ENCODE assay signal across 10 cellular contexts in the genomic region with DNA sequence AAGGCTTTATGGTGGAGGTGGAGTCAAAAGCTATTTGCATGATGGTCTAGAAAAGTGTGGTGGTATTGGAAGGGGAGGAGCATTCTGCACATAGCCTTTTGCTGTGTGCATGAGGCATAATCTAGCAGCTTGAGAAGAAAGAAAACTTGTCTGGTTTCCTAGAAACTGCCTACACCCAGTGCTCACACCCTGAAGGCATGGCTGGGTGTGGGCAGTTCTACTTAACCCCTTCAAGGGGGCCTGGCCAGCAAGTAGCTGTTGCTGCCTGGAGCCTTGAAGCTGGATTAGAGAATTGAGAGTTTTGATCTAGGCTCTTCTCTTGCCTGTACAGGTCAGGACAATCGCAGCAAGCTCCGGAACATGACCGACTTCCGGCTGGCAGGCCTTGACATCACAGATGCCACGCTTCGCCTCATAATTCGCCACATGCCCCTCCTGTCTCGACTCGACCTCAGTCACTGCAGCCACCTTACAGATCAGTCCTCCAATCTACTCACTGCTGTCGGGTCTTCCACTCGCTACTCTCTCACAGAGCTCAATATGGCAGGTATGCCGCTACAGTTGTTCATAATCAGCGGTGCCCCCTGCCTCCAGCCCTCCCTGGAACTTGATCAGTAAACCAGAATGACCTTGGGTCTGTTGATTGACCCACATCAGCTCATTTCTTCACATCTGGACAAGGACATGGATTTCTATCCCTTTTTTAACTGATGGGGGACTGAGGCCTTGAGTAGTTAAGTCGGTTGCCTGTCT. TPM values are rescaled to one million over a fixed set of nuclear protein-coding genes. Genes with fewer than 3 reads are reported as not detected.
DNase-seq lines count a peak whose midpoint lies in the region; TF ChIP-seq lines count a peak whose summit lies in the region.
"Had no signal": no experiment of that assay in that cellular context is flagged by ENCODE, and none has a peak within 500 bp of the region (broad histone marks: within the 10 kb centered on the region; RNA-seq: fewer than 3 reads in every experiment).

No MANE protein-coding gene starts in this region.

- no peak overlapping the region for H3K4me2 ChIP-seq in BLaER1

- peak overlapping the region; percentile 5 for H3K27ac Mint-ChIP-seq in HFFc6
- H3K27ac Mint-ChIP-seq in mesothelial cell of epicardium = peak overlapping the region; percentile 84
- H3K27ac Mint-ChIP-seq: CD8-positive, alpha-beta T cell had no signal

- H3K4me1 ChIP-seq in BLaER1 (peaks cover 13% of the 10 kb centered on the region), breast epithelium (peaks cover 14 to 35% of the 10 kb centered on the region in 2 donors)

- no peak overlapping the region for H3K27ac ChIP-seq in BLaER1
- H3K27ac ChIP-seq in breast epithelium = peak overlapping the region; percentile 64 to 74

- H3K9me3 ChIP-seq in BLaER1 = no peaks in the 10 kb centered on the region
- no peaks in the 10 kb centered on the region for H3K9me3 ChIP-seq in breast epithelium

- H3K27me3 Mint-ChIP-seq in HFFc6 (ENCODE audit: insufficient read depth) (peaks cover 1% of the 10 kb centered on the region), mesothelial cell of epicardium (ENCODE audit: low read depth) (no peaks in the 10 kb centered on the region)

- peaks cover 80% of the 10 kb centered on the region for H4K20me1 ChIP-seq in BLaER1

- intact Hi-C loops in breast epithelium (cut with DNase I; ENCODE audit: low total_unique reads) = no loop called here

- H3K9ac ChIP-seq in BLaER1 = 0 out of 2 replicates have a peak overlapping the region, but pooled peaks have one; percentile 19

- H3K9me3 Mint-ChIP-seq in HFFc6 (no peaks in the 10 kb centered on the region), mesothelial cell of epicardium (no peaks in the 10 kb centered on the region)
- H3K9me3 Mint-ChIP-seq: CD8-positive, alpha-beta T cell had no signal

- H3K27me3 ChIP-seq in BLaER1 (no peaks in the 10 kb centered on the region), breast epithelium (no peaks in the 10 kb centered on the region)

- H3K4me1 Mint-ChIP-seq in HFFc6 (ENCODE audit: low read depth) (peaks cover 6% of the 10 kb centered on the region), mesothelial cell of epicardium (peaks cover 26% of the 10 kb centered on the region)

- DNase-seq in HFFc6 = no peak
- no peak for DNase-seq in breast epithelium (ENCODE audit: low spot score in 2 of 2)
- no peak for DNase-seq in mesothelial cell of epicardium (ENCODE audit: low spot score in 2 of 2, unreplicated experiment in 2 of 2)
- DNase-seq in GM10266 (ENCODE audit: extremely low spot score) = no peak
- DNase-seq in hypothalamus (lab: John Stamatoyannopoulos, UW) = no peak
- DNase-seq in HPDE6-E6E7 (ENCODE audit: extremely low spot score) = no peak
- no peak for DNase-seq in GM19240 (ENCODE audit: insufficient read length, low spot score)
- DNase-seq: CD8-positive, alpha-beta T cell; cerebellar nuclear complex had no signal

- H3K4me3 Mint-ChIP-seq in HFFc6 (no peak overlapping the region; the same call in 1 of the 2 replicates), mesothelial cell of epicardium (no peak overlapping the region)
- H3K4me3 Mint-ChIP-seq: CD8-positive, alpha-beta T cell had no signal

- no peak for TF ChIP-seq CTCF in HFFc6 (IDR thresholded peaks at IDR 0.05)
- no peak for TF ChIP-seq CTCF in breast epithelium (IDR thresholded peaks at IDR 0.05)
- no peak for TF ChIP-seq CTCF in mesothelial cell of epicardium (IDR thresholded peaks at IDR 0.05; ENCODE audit: unreplicated experiment)
- no peak for TF ChIP-seq CTCF in GM10266 (IDR thresholded peaks at IDR 0.05; ENCODE audit: control insufficient read depth, insufficient read depth, low read depth, missing control alignments)

- TF ChIP-seq POLR2A in breast epithelium (IDR thresholded peaks at IDR 0.05) = no peak

- H3K36me3 Mint-ChIP-seq in HFFc6 (ENCODE audit: low read depth) (peaks cover 43% of the 10 kb centered on the region), mesothelial cell of epicardium (peaks cover 49% of the 10 kb centered on the region)

- peaks cover 83% of the 10 kb centered on the region for H3K36me3 ChIP-seq in BLaER1
- H3K36me3 ChIP-seq in breast epithelium = peaks cover 11% of the 10 kb centered on the region

- H3K4me3 ChIP-seq in BLaER1 = no peak overlapping the region
- H3K4me3 ChIP-seq in breast epithelium = no peak overlapping the region

RNA-seq across cellular contexts. Expression of gene GRK2, which starts 12.2 kb away (rescaled TPM):
- total RNA-seq in HFFc6 (2021; fragmentation: NEBNext Ultra II Directional; extraction: Animal tissue kit (Norgen Biotek cat#: 25700)) = 10 to 100 TPM; 26.2 to 35.5 (median 32.1) TPM
- total RNA-seq in breast epithelium (10 to 100 TPM; 41.1 to 52.8 (median 52.1) TPM), mesothelial cell of epicardium (46.4 to 48.4 TPM (median 46.5 TPM) in 3 replicates)

RNA-seq across cellular contexts. Expression of gene ANKRD13D, which starts 35.1 kb away (rescaled TPM):
- 10 to 100 TPM; 24.7 to 34.6 (median 26.4) TPM for total RNA-seq in HFFc6 (2021; fragmentation: NEBNext Ultra II Directional; extraction: Animal tissue kit (Norgen Biotek cat#: 25700))
- 10 to 100 TPM; 23.7 to 51.8 (median 40.7) TPM for total RNA-seq in breast epithelium
- 71.3 to 78.5 TPM (median 76.5 TPM) in 3 replicates for total RNA-seq in mesothelial cell of epicardium

RNA-seq across cellular contexts. Expression of gene SSH3, which starts 49.3 kb away (rescaled TPM):
- total RNA-seq in HFFc6 (2021; fragmentation: NEBNext Ultra II Directional; extraction: Animal tissue kit (Norgen Biotek cat#: 25700)) = 10 to 100 TPM; 17.0 to 28.7 (median 22.6) TPM
- total RNA-seq in breast epithelium (10 to 100 TPM; 28.8 to 55.2 (median 34.4) TPM), mesothelial cell of epicardium (50.4 to 59.0 TPM (median 55.4 TPM) in 3 replicates)
